16 cellular contexts compared by ENCODE assay signal in genomic region chr12:106780010-106780625, GRCh38. TPM values are rescaled to one million over a fixed set of nuclear protein-coding genes. Genes with fewer than 3 reads are reported as not detected.
DNase-seq lines count a peak whose midpoint lies in the region; ATAC-seq and TF ChIP-seq lines count a peak whose summit lies in the region.
"Had no signal": no experiment of that assay in that cellular context is flagged by ENCODE, and none has a peak within 500 bp of the region (broad histone marks: within the 10 kb centered on the region; RNA-seq: fewer than 3 reads in every experiment).

No MANE protein-coding gene starts in this region.

- intact Hi-C loops in ascending aorta (cut with DNase I), result no loop called here

- H3K4me1 ChIP-seq in adipocyte (ENCODE audit: control insufficient read depth, insufficient read depth, low read length) (peaks cover 7% of the 10 kb centered on the region), mesodermal cell (ENCODE audit: control insufficient read depth, insufficient read depth, low read length, poor library complexity, severe bottlenecking) (peaks cover 4% of the 10 kb centered on the region), ascending aorta (peaks cover 0 to 8% of the 10 kb centered on the region in 2 donors)

- H3K27me3 ChIP-seq in adipocyte (replicated peaks; ENCODE audit: control insufficient read depth, insufficient read depth, low read length) (no peaks in the 10 kb centered on the region), ascending aorta (no peaks in the 10 kb centered on the region)

- H3K9ac ChIP-seq in adipocyte (ENCODE audit: low read length), result no peak overlapping the region

- peak; percentile 57 for DNase-seq in EL
- DNase-seq in NCI-H146 treated with DMSO at 0.1 percent for 48 hours (lab: John Stamatoyannopoulos, UW; ENCODE audit: unreplicated experiment), result peak; percentile 37
- peak; percentile 12 for DNase-seq in adipocyte (ENCODE audit: low read depth)
- no peak for DNase-seq in NCI-H1436 (lab: John Stamatoyannopoulos, UW)
- DNase-seq in ascending aorta (ENCODE audit: low spot score in 2 of 2), result no peak
- DNase-seq in epidermal melanocyte (ENCODE audit: insufficient read length, low spot score), result no peak
- DNase-seq: activated CD8-positive, alpha-beta memory T cell treated with anti-CD3 and anti-CD28 coated beads, Interleukin-2, amount 10 ng/mL, durations not matched to agents 7 days and 5 days; CD4-positive, alpha-beta T cell; kidney glomerular epithelial cell; natural killer cell; NCI-H187 treated with DMSO at 0.1 percent for 48 hours; substantia nigra; T-helper 9 cell had no signal

- H3K9me3 ChIP-seq in adipocyte (ENCODE audit: control insufficient read depth, low read length), result no peaks in the 10 kb centered on the region
- H3K9me3 ChIP-seq in mesodermal cell (ENCODE audit: control insufficient read depth, low read length), result no peaks in the 10 kb centered on the region
- no peaks in the 10 kb centered on the region for H3K9me3 ChIP-seq in ascending aorta

- TF ChIP-seq CTCF in ascending aorta (IDR thresholded peaks at IDR 0.05), result no peak

- ATAC-seq in HG02885 (IDR thresholded peaks at IDR 0.05; ENCODE audit: poor library complexity, unreplicated experiment), result no peak
- ATAC-seq: activated CD8-positive, alpha-beta memory T cell treated with anti-CD3 and anti-CD28 coated beads, Interleukin-2, amount 10 ng/mL, durations not matched to agents 7 days and 5 days; natural killer cell; Panc1 had no signal

- H3K27ac ChIP-seq in mesodermal cell (ENCODE audit: low read depth, low read length, severe bottlenecking), result peak overlapping the region; percentile 18
- H3K27ac ChIP-seq in ascending aorta, result no peak overlapping the region

- H3K36me3 ChIP-seq in adipocyte (ENCODE audit: control insufficient read depth, insufficient read depth, low read length, severe bottlenecking), result peaks cover 9% of the 10 kb centered on the region
- peaks cover 15% of the 10 kb centered on the region for H3K36me3 ChIP-seq in mesodermal cell (ENCODE audit: control insufficient read depth, insufficient read depth, low read length)
- peaks cover 0 to 11% of the 10 kb centered on the region in 2 donors for H3K36me3 ChIP-seq in ascending aorta

- WGBS in mesodermal cell (ENCODE audit: insufficient coverage in 2 of 2), 2 experiments, result 100% methylated on average over 1 of the region's 3 CpGs; no CpG with 5 or more reads in 1 of the 2 experiments

- H3K4me3 ChIP-seq in adipocyte (ENCODE audit: low read length) (no peak overlapping the region), mesodermal cell (ENCODE audit: extremely low read depth, insufficient read depth, low read length, poor library complexity, severe bottlenecking) (no peak overlapping the region), ascending aorta (no peak overlapping the region)

RNA-seq across cellular contexts. Expression of gene RIC8B, which starts 5.6 kb away (rescaled TPM):
- 15.1 TPM for polyA plus RNA-seq in mesodermal cell (2013, experiment 1 of 2)
- 14.5 TPM for polyA plus RNA-seq in mesodermal cell (2013, experiment 2 of 2)
- total RNA-seq in ascending aorta, result 19.1 TPM

Comparison
In these comparisons a context has a peak if more than half of its experiments do, and no peak if none do; other contexts are left out.
1. DNase-seq: peak in EL (single experiment), NCI-H146 treated with DMSO at 0.1 percent for 48 hours (single experiment) and adipocyte (single experiment); none in NCI-H1436 (single experiment), ascending aorta (0 of 2) and epidermal melanocyte (single experiment).